ENCODE assay signal across 10 cellular contexts in the genomic region with DNA sequence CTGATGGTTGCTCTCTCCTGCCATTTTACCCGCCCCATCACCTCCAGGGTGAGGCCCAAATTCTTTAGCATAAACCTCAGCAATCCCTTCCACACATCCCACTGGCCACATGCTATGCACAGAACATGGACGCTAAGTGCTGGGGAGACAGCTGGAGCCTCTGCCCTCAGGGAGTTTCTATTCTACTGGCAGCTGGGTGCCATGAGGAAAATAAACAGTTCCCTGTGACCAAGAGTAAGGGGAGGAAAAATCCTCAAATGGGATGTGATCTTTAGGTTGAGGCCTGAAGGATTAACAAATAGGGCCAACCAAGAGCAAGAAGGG. TPM values are rescaled to one million over a fixed set of nuclear protein-coding genes. Genes with fewer than 3 reads are reported as not detected.
A peak's percentile ranks its signal among the peaks of the same experiment; 100 is the strongest.
DNase-seq lines count a peak whose midpoint lies in the region; ATAC-seq, FAIRE-seq and TF ChIP-seq lines count a peak whose summit lies in the region.
"Had no signal": no experiment of that assay in that cellular context is flagged by ENCODE, and none has a peak within 500 bp of the region (broad histone marks: within the 10 kb centered on the region; RNA-seq: fewer than 3 reads in every experiment).

No MANE protein-coding gene starts in this region.

- no peak for DNase-seq in activated CD4-positive, alpha-beta T cell treated with anti-CD3 and anti-CD28 coated beads for 36 hours
- DNase-seq in activated CD4-positive, alpha-beta T cell treated with anti-CD3 and anti-CD28 coated beads, Interleukin-2, amount 50 U/mL, for 48 hours = no peak
- DNase-seq in activated CD8-positive, alpha-beta T cell treated with anti-CD3 and anti-CD28 coated beads for 36 hours = no peak
- DNase-seq in kidney = no peak
- DNase-seq in testis = no peak
- no peak for DNase-seq in HEK293T (ENCODE audit: extremely low spot score)
- no peak for DNase-seq in AML-193 (lab: John Stamatoyannopoulos, UW)
- DNase-seq: BE2C, NCI-H1930 had no signal

- FAIRE-seq in kidney (lab: Jason Lieb, UNC) = no peak

- intact Hi-C loops in activated CD4-positive, alpha-beta T cell treated with anti-CD3 and anti-CD28 coated beads for 36 hours (cut with DNase I, micrococcal nuclease) = loop anchor here (5.0 to 10.0 kb wide), 7 partner anchors 116 to 1493 kb away; partner anchors contain the start of genes AGK (in 1 of the 2), FMC1 (in 1 of the 2), KDM7A (in 1 of the 2) and MKRN1 (in 1 of the 2)
- intact Hi-C loops in activated CD8-positive, alpha-beta T cell treated with anti-CD3 and anti-CD28 coated beads for 36 hours (cut with micrococcal nuclease) = loop anchor here (5.0 kb wide), 1 partner anchor 116 kb away; the partner anchor contains the start of gene KDM7A
- intact Hi-C loops in kidney (cut with DNase I) (no loop called here), testis (cut with DNase I; ENCODE audit: low total_unique reads) (no loop called here)

- H3K36me3 Mint-ChIP-seq in activated CD4-positive, alpha-beta T cell treated with anti-CD3 and anti-CD28 coated beads for 36 hours (ENCODE audit: low read depth) = peaks cover 16% of the 10 kb centered on the region
- H3K36me3 Mint-ChIP-seq in activated CD8-positive, alpha-beta T cell treated with anti-CD3 and anti-CD28 coated beads for 36 hours (ENCODE audit: low read depth) = peaks cover 19% of the 10 kb centered on the region

- TF ChIP-seq POLR2A in testis (IDR thresholded peaks at IDR 0.05) = no peak

- peak overlapping the region in 1 of 2 donors; percentile 80 for H3K9ac ChIP-seq in kidney (ENCODE audit: low read length in 2 of 2)

- H3K4me1 Mint-ChIP-seq in activated CD4-positive, alpha-beta T cell treated with anti-CD3 and anti-CD28 coated beads for 36 hours = peaks cover 36% of the 10 kb centered on the region
- H3K4me1 Mint-ChIP-seq in activated CD8-positive, alpha-beta T cell treated with anti-CD3 and anti-CD28 coated beads for 36 hours (ENCODE audit: low read depth) = peaks cover 39% of the 10 kb centered on the region

- WGBS in testis, 2 donors = 61 to 70% methylated on average over 2 of the region's 2 CpGs

- H3K27ac ChIP-seq in kidney (ENCODE audit: low read depth in 2 of 2, low read length in 2 of 2) = no peak overlapping the region
- peak overlapping the region; percentile 90 to 97 for H3K27ac ChIP-seq in testis

- no peak for TF ChIP-seq CTCF in activated CD8-positive, alpha-beta T cell treated with anti-CD3 and anti-CD28 coated beads for 36 hours (IDR thresholded peaks at IDR 0.05)
- TF ChIP-seq CTCF in kidney (IDR thresholded peaks at IDR 0.05; ENCODE audit: borderline replicate concordance, extremely low read depth, insufficient read depth) (no peak), testis (IDR thresholded peaks at IDR 0.05) (no peak)

- POLR2A ChIA-PET in activated CD4-positive, alpha-beta T cell treated with anti-CD3 and anti-CD28 coated beads for 36 hours (lab: Charles Lee) = no interaction called here
- POLR2A ChIA-PET in activated CD8-positive, alpha-beta T cell treated with anti-CD3 and anti-CD28 coated beads for 36 hours (lab: Charles Lee) = no interaction called here
- POLR2A ChIA-PET in HEK293T (lab: Yijun Ruan, JAX) = interaction anchor here (1.2 kb wide), 1 partner anchor 114 kb away, joined by 3 read pairs; no protein-coding TSS in a partner anchor

- no peaks in the 10 kb centered on the region for H3K27me3 ChIP-seq in testis
- H3K27me3 ChIP-seq: BE2C had no signal

- peaks cover 6% of the 10 kb centered on the region for H3K9me3 Mint-ChIP-seq in activated CD4-positive, alpha-beta T cell treated with anti-CD3 and anti-CD28 coated beads for 36 hours (ENCODE audit: low read depth)
- peaks cover 9% of the 10 kb centered on the region for H3K9me3 Mint-ChIP-seq in activated CD8-positive, alpha-beta T cell treated with anti-CD3 and anti-CD28 coated beads for 36 hours

- H3K36me3 ChIP-seq in kidney (ENCODE audit: control insufficient read depth in 1 of 2, insufficient read depth in 2 of 2, low read length in 2 of 2) (peaks cover 0 to 4% of the 10 kb centered on the region in 2 donors), testis (ENCODE audit: low read depth, missing control alignments) (no peaks in the 10 kb centered on the region)
- H3K36me3 ChIP-seq: BE2C had no signal

- peak overlapping the region; percentile 51 for H3K27ac Mint-ChIP-seq in activated CD4-positive, alpha-beta T cell treated with anti-CD3 and anti-CD28 coated beads for 36 hours
- peak overlapping the region; percentile 45 for H3K27ac Mint-ChIP-seq in activated CD8-positive, alpha-beta T cell treated with anti-CD3 and anti-CD28 coated beads for 36 hours

- H3K9me3 ChIP-seq in kidney (ENCODE audit: control insufficient read depth in 1 of 2, low read length in 2 of 2) (peaks cover 0 to under 1% of the 10 kb centered on the region in 2 donors), testis (no peaks in the 10 kb centered on the region)
- H3K9me3 ChIP-seq: BE2C had no signal

- no peaks in the 10 kb centered on the region for H3K27me3 Mint-ChIP-seq in activated CD4-positive, alpha-beta T cell treated with anti-CD3 and anti-CD28 coated beads for 36 hours
- no peaks in the 10 kb centered on the region for H3K27me3 Mint-ChIP-seq in activated CD8-positive, alpha-beta T cell treated with anti-CD3 and anti-CD28 coated beads for 36 hours

- peak overlapping the region; percentile 78 for H3K4me3 Mint-ChIP-seq in activated CD4-positive, alpha-beta T cell treated with anti-CD3 and anti-CD28 coated beads for 36 hours
- peak overlapping the region; percentile 83 for H3K4me3 Mint-ChIP-seq in activated CD8-positive, alpha-beta T cell treated with anti-CD3 and anti-CD28 coated beads for 36 hours

- ATAC-seq in activated CD4-positive, alpha-beta T cell treated with anti-CD3 and anti-CD28 coated beads for 36 hours = no peak
- no peak for ATAC-seq in activated CD8-positive, alpha-beta T cell treated with anti-CD3 and anti-CD28 coated beads for 36 hours
- ATAC-seq in GM19455 (IDR thresholded peaks at IDR 0.05; ENCODE audit: unreplicated experiment) = no peak

- peak overlapping the region; percentile 4 to 82 for H3K4me3 ChIP-seq in kidney (ENCODE audit: low read length in 2 of 2)
- peak overlapping the region in 1 of 2 donors; percentile 93 for H3K4me3 ChIP-seq in testis

- CTCF ChIA-PET in activated CD4-positive, alpha-beta T cell treated with anti-CD3 and anti-CD28 coated beads for 36 hours (lab: Charles Lee) = no interaction called here
- CTCF ChIA-PET in activated CD8-positive, alpha-beta T cell treated with anti-CD3 and anti-CD28 coated beads for 36 hours (lab: Charles Lee) = no interaction called here
- CTCF ChIA-PET in HEK293T (lab: Yijun Ruan, JAX) = interaction anchor here (0.7 kb wide), 1 partner anchor 247 kb away, joined by 5 read pairs; no protein-coding TSS in a partner anchor

- peaks cover 6 to 20% of the 10 kb centered on the region in 2 donors for H3K4me1 ChIP-seq in kidney (ENCODE audit: control insufficient read depth in 1 of 2, insufficient read depth in 1 of 2, low read depth in 1 of 2, low read length in 2 of 2)
- peaks cover 22% of the 10 kb centered on the region for H3K4me1 ChIP-seq in testis

TF ChIP-seq in HEK293T, 16 proteins besides CTCF, POLR2A, EP300 and RAD21:
- no peak for TF ChIP-seq CTBP1 (IDR thresholded peaks at IDR 0.05; ENCODE audit: borderline replicate concordance)
TF ChIP-seq in HEK293T: peak in this region for 0.

RNA-seq across cellular contexts. Expression of gene PARP12, which starts 1.2 kb away (rescaled TPM):
- total RNA-seq in activated CD4-positive, alpha-beta T cell treated with anti-CD3 and anti-CD28 coated beads for 36 hours = 10 to 100 TPM; 25.7 to 28.7 TPM
- total RNA-seq in activated CD8-positive, alpha-beta T cell treated with anti-CD3 and anti-CD28 coated beads for 36 hours = 10 to 100 TPM; 29.5 to 29.9 TPM
- total RNA-seq in kidney (40.2 TPM), testis (10 to 100 TPM; 54.6 to 63.1 TPM)
- polyA plus RNA-seq in kidney (ENCODE audit: insufficient read depth, low read depth, low replicate concordance) (15.2 TPM), testis (ENCODE audit: insufficient read depth, low read depth, low replicate concordance) (39.4 TPM)

Comparison
In these comparisons a context has a peak if more than half of its experiments do, and no peak if none do; other contexts are left out.
1. H3K27ac ChIP-seq: peak in testis (2 of 2); none in kidney (0 of 2).
2. intact Hi-C loops: an anchor here in activated CD4-positive, alpha-beta T cell treated with anti-CD3 and anti-CD28 coated beads for 36 hours (5.0 to 10.0 kb wide) and activated CD8-positive, alpha-beta T cell treated with anti-CD3 and anti-CD28 coated beads for 36 hours (5.0 kb wide); none called in kidney and testis.